Comparison of ENCODE assay signal across 8 cellular contexts in genomic region chr5:87268126-87268969, GRCh38. TPM values are rescaled to one million over a fixed set of nuclear protein-coding genes. Genes with fewer than 3 reads are reported as not detected.
A peak's percentile ranks its signal among the peaks of the same experiment; 100 is the strongest.
DNase-seq lines count a peak whose midpoint lies in the region; ATAC-seq and TF ChIP-seq lines count a peak whose summit lies in the region.

No MANE protein-coding gene starts in this region.

- TF ChIP-seq RAD21 in liver (IDR thresholded peaks at IDR 0.05) = peak in 1 of 2 donors; percentile 16

- 0% methylated on average over 49 of the region's 49 CpGs for WGBS in liver

- peak overlapping the region; percentile 91 to 100 (median 98) for H3K4me3 ChIP-seq in liver (ENCODE audit: low read depth in 1 of 3, low read length in 3 of 3)

- H3K9me3 ChIP-seq in liver (ENCODE audit: control insufficient read depth in 4 of 4, low read length in 3 of 4) = no peaks in the 10 kb centered on the region

- ATAC-seq in HG02678 (IDR thresholded peaks at IDR 0.05; ENCODE audit: unreplicated experiment) = peak; percentile 58

- peak overlapping the region; percentile 57 to 82 for H3K27ac ChIP-seq in liver (ENCODE audit: low read depth in 1 of 2, low read length in 2 of 2)

- H3K27me3 ChIP-seq in liver (ENCODE audit: control insufficient read depth in 4 of 4, insufficient read depth in 4 of 4, low read length in 3 of 4) = no peaks in the 10 kb centered on the region

- H3K9ac ChIP-seq in liver (ENCODE audit: low read depth in 1 of 2, low read length in 2 of 2) = peak overlapping the region; percentile 79 to 82

- TF ChIP-seq CTCF in liver (IDR thresholded peaks at IDR 0.05; ENCODE audit: low read depth, low read length, missing input control) = no peak

- H3K4me1 ChIP-seq in liver (ENCODE audit: control insufficient read depth in 4 of 4, insufficient read depth in 4 of 4, low read length in 3 of 4) = peaks cover 0 to 19% (median 9%) of the 10 kb centered on the region in 4 donors

- DNase-seq in NCI-H524 (lab: John Stamatoyannopoulos, UW) = peak; percentile 61 to 70
- no peak for DNase-seq in NCI-H524 treated with DMSO at 0.1 percent for 48 hours (lab: John Stamatoyannopoulos, UW)
- peak; percentile 54 for DNase-seq in NCI-H2029 treated with DMSO at 0.1 percent for 48 hours (lab: John Stamatoyannopoulos, UW)
- DNase-seq in activated CD4-positive, alpha-beta T cell treated with anti-CD3 and anti-CD28 coated beads, Interleukin-2, amount 50 U/mL, for 4 hours = peak; percentile 71 to 72
- DNase-seq in dermis microvascular lymphatic vessel endothelial cell (ENCODE audit: low read depth in 2 of 2) = peak; percentile 53 to 73
- peak; percentile 58 to 65 for DNase-seq in stimulated activated CD4-positive, alpha-beta T cell treated with anti-CD3 and anti-CD28 coated beads, Interleukin-2, amount 100 ng/mL, for 48 hours

- no peaks in the 10 kb centered on the region for H3K36me3 ChIP-seq in liver (ENCODE audit: control insufficient read depth in 4 of 4, insufficient read depth in 3 of 4, low read depth in 1 of 4, low read length in 3 of 4)

TF ChIP-seq in liver, 16 proteins besides CTCF, POLR2A, EP300 and RAD21:
- TF ChIP-seq ATF3 (IDR thresholded peaks at IDR 0.05) (no peak), SP1 (IDR thresholded peaks at IDR 0.05) (no peak), MAX (IDR thresholded peaks at IDR 0.05) (peak; percentile 27), HNF4A (conservative IDR thresholded peaks at IDR 0.05) (peak; percentile 15 to 49), YY1 (IDR thresholded peaks at IDR 0.05) (peak; percentile 73), RXRA (IDR thresholded peaks at IDR 0.05) (peak in 1 of 2 donors; percentile 21), GABPA (IDR thresholded peaks at IDR 0.05 in 1 of 2, conservative IDR thresholded peaks at IDR 0.05 in 1 of 2) (no peak), HNF4G (IDR thresholded peaks at IDR 0.05) (no peak), JUND (IDR thresholded peaks at IDR 0.05) (no peak)

RNA-seq across cellular contexts. Expression of gene RASA1, which starts 0.7 kb away (rescaled TPM):
- 34.1 and 47.5 TPM in 2 replicates for total RNA-seq in dermis microvascular lymphatic vessel endothelial cell
- total RNA-seq in liver = 10 to 100 TPM in 1 of 2 donors, 1 to 10 TPM in 1; 8.4 to 18.1 TPM
- polyA plus RNA-seq in liver = 1 to 10 TPM; 3.7 to 5.6 TPM
